8 cellular contexts compared by ENCODE assay signal in genomic region chr12:51270067-51270846, GRCh38. TPM values are rescaled to one million over a fixed set of nuclear protein-coding genes. Genes with fewer than 3 reads are reported as not detected.
DNase-seq lines count a peak whose midpoint lies in the region; ATAC-seq, FAIRE-seq and TF ChIP-seq lines count a peak whose summit lies in the region.

SMAGP (minus strand) TSS chr12:51270415; CDS start chr12:51269278, 1,137 bp downstream.

- H3K4me3 ChIP-seq in CD8-positive, alpha-beta memory T cell (ENCODE audit: low read length), result peak within 1 kb of the TSS; percentile 77
- H3K4me3 ChIP-seq in HUES6 (ENCODE audit: low read depth, low read length) (peak within 1 kb of the TSS; percentile 76), K562 (peak within 1 kb of the TSS; percentile 80), iPS-11a (ENCODE audit: low read depth, low read length) (peak within 1 kb of the TSS; percentile 65), skeletal muscle tissue (ENCODE audit: low read length in 3 of 3) (peak within 1 kb of the TSS; percentile 60 to 76 (median 71))

- POLR2A ChIA-PET in CD8-positive, alpha-beta memory T cell (lab: Charles Lee), result interaction anchor here (0.6 to 1.4 kb wide), 11 partner anchors 15 to 550 kb away, joined by 3 to 11 read pairs (median 5); partner anchors contain the start of genes DAZAP2 and POU6F1
- POLR2A ChIA-PET in T-cell (lab: Charles Lee) (interaction anchor here in 1 of 2 donors (0.6 to 1.1 kb wide), 3 partner anchors 19 to 189 kb away, joined by 3 to 6 read pairs (median 6); no protein-coding TSS in a partner anchor), K562 (lab: Yijun Ruan, JAX) (interaction anchor here (0.6 to 1.1 kb wide), 5 partner anchors 18 to 276 kb away, joined by 3 to 5 read pairs (median 3); partner anchors contain the start of gene POU6F1)

- peak within 1 kb of the TSS; percentile 90 to 97 (median 94) for H3K4me3 Mint-ChIP-seq in CD8-positive, alpha-beta memory T cell
- peak within 1 kb of the TSS; percentile 86 to 93 (median 91) for H3K4me3 Mint-ChIP-seq in T-cell

- peak; percentile 65 for ATAC-seq in GM21360 (IDR thresholded peaks at IDR 0.05; ENCODE audit: unreplicated experiment)
- ATAC-seq in T-cell (replicated peaks in 1 of 4), result peak; percentile 58 to 66 (median 61)
- ATAC-seq in K562, result peak; percentile 77

- H4K20me1 ChIP-seq in K562 (replicated peaks; ENCODE audit: control insufficient read depth, insufficient read depth, low read length), result no peaks in the 10 kb centered on the region; the same call in 1 of the 2 replicates

- TF ChIP-seq CTCF in K562 (IDR thresholded peaks at IDR 0.05 in 2 of 3, conservative IDR thresholded peaks at IDR 0.05 in 1 of 3; ENCODE audit: insufficient read depth in 2 of 3, low read depth in 1 of 3, low read length in 3 of 3), result no peak; a peak in 1 of 6 replicates

- TF ChIP-seq RAD21 in K562 (CRISPR knock-in tag; conservative IDR thresholded peaks at IDR 0.05 in 1 of 2, IDR thresholded peaks at IDR 0.05 in 1 of 2), result no peak; a peak in 1 of 4 replicates

- H3K36me3 Mint-ChIP-seq in CD8-positive, alpha-beta memory T cell, result peaks cover 0 to 5% (median 4%) of the 10 kb centered on the region in 3 donors
- peaks cover 3% of the 10 kb centered on the region for H3K36me3 Mint-ChIP-seq in T-cell

- peak; percentile 46 to 70 (median 49) for DNase-seq in CD8-positive, alpha-beta memory T cell
- peak in 30 of 34 experiments; percentile 7 to 51 (median 28) for DNase-seq in T-cell
- peak; percentile 72 to 83 (median 78) for DNase-seq in K562 (ENCODE audit: extremely low read depth in 1 of 4, low spot score in 3 of 4)
- DNase-seq in OCI-M2 (lab: John Stamatoyannopoulos, UW; ENCODE audit: unreplicated experiment), result no peak

- no peaks in the 10 kb centered on the region for H3K9me3 Mint-ChIP-seq in CD8-positive, alpha-beta memory T cell
- no peaks in the 10 kb centered on the region for H3K9me3 Mint-ChIP-seq in T-cell

- peaks cover 23% of the 10 kb centered on the region for H3K79me2 ChIP-seq in K562 (ENCODE audit: control insufficient read depth, insufficient read depth, low read length)

- H3K9me3 ChIP-seq in CD8-positive, alpha-beta memory T cell (ENCODE audit: low read length), result no peaks in the 10 kb centered on the region
- H3K9me3 ChIP-seq in HUES6 (ENCODE audit: control insufficient read depth, insufficient read depth, low read depth, low read length) (no peaks in the 10 kb centered on the region), K562 (replicated peaks; ENCODE audit: control insufficient read depth, insufficient read depth, low read depth, low read length) (no peaks in the 10 kb centered on the region), skeletal muscle tissue (ENCODE audit: control insufficient read depth in 3 of 3, low read length in 3 of 3) (no peaks in the 10 kb centered on the region)

- H2AFZ ChIP-seq in K562 (ENCODE audit: low read depth, low read length), result peak within 1 kb of the TSS; percentile 97

- H3K4me2 ChIP-seq in K562 (ENCODE audit: insufficient read depth, low read length), result peak within 1 kb of the TSS; percentile 94

- BruUV-seq in K562 (replicated peaks; lab: Mats Ljungman, UMichigan), result TSS peak; percentile 82

- intact Hi-C loops in K562 (cut with micrococcal nuclease), result no loop called here

- peak within 1 kb of the TSS; percentile 74 to 97 (median 92) for H3K27ac Mint-ChIP-seq in CD8-positive, alpha-beta memory T cell
- H3K27ac Mint-ChIP-seq in T-cell, result peak within 1 kb of the TSS; percentile 86 to 90

- in situ Hi-C loops in K562 (cut with MboI), result no loop called here

- no peaks in the 10 kb centered on the region for H3K9me1 ChIP-seq in K562 (ENCODE audit: control insufficient read depth, insufficient read depth, low read length)

- H3K9ac ChIP-seq in HUES6 (ENCODE audit: low read length) (peak within 1 kb of the TSS; percentile 68), K562 (ENCODE audit: insufficient read depth in 1 of 2, low read depth in 2 of 2, low read length in 2 of 2) (peak within 1 kb of the TSS; percentile 68 to 93), skeletal muscle tissue (ENCODE audit: low read depth in 1 of 3, low read length in 3 of 3) (peak within 1 kb of the TSS; percentile 18 to 76 (median 43))

- no peaks in the 10 kb centered on the region for H3K27me3 Mint-ChIP-seq in CD8-positive, alpha-beta memory T cell
- no peaks in the 10 kb centered on the region for H3K27me3 Mint-ChIP-seq in T-cell

- H3K36me3 ChIP-seq in CD8-positive, alpha-beta memory T cell (ENCODE audit: insufficient read depth, low read length), result no peaks in the 10 kb centered on the region
- H3K36me3 ChIP-seq in HUES6 (ENCODE audit: control insufficient read depth, insufficient read depth, low read length) (no peaks in the 10 kb centered on the region), K562 (ENCODE audit: control insufficient read depth, insufficient read depth, low read length) (peaks cover 8% of the 10 kb centered on the region; the same call in 1 of the 3 replicates), skeletal muscle tissue (ENCODE audit: control insufficient read depth in 3 of 3, insufficient read depth in 3 of 3, low read length in 3 of 3) (no peaks in the 10 kb centered on the region)

- no peaks in the 10 kb centered on the region for H3K27me3 ChIP-seq in CD8-positive, alpha-beta memory T cell (ENCODE audit: insufficient read depth, low read length, poor library complexity, severe bottlenecking)
- H3K27me3 ChIP-seq in HUES6 (ENCODE audit: control insufficient read depth, insufficient read depth, low read length) (peaks cover 18% of the 10 kb centered on the region), K562 (ENCODE audit: control insufficient read depth in 2 of 2, insufficient read depth in 2 of 2, low read length in 2 of 2) (no peaks in the 10 kb centered on the region), skeletal muscle tissue (ENCODE audit: control insufficient read depth in 3 of 3, insufficient read depth in 3 of 3, low read length in 3 of 3) (peaks cover 0 to 28% (median 14%) of the 10 kb centered on the region in 3 donors)

- peaks cover 24 to 38% (median 30%) of the 10 kb centered on the region in 3 donors for H3K4me1 Mint-ChIP-seq in CD8-positive, alpha-beta memory T cell
- peaks cover 27 to 35% (median 28%) of the 10 kb centered on the region in 3 donors for H3K4me1 Mint-ChIP-seq in T-cell

- WGBS in K562 (ENCODE audit: insufficient coverage, low coverage, missing lambda C conversion rate), result 2% methylated on average over 51 of the region's 79 CpGs

- H3K4me1 ChIP-seq in CD8-positive, alpha-beta memory T cell (ENCODE audit: insufficient read depth, low read length), result peaks cover 20% of the 10 kb centered on the region
- peaks cover 15% of the 10 kb centered on the region; the same call in 1 of the 2 replicates for H3K4me1 ChIP-seq in HUES6 (ENCODE audit: control insufficient read depth, insufficient read depth, low read length)
- H3K4me1 ChIP-seq in K562 (replicated peaks in 1 of 2; ENCODE audit: control insufficient read depth in 2 of 2, insufficient read depth in 2 of 2, low read length in 2 of 2), result peaks cover 17 to 18% of the 10 kb centered on the region in 2 experiments; a peak in 4 of 5 replicates
- H3K4me1 ChIP-seq in skeletal muscle tissue (ENCODE audit: control insufficient read depth in 3 of 3, insufficient read depth in 3 of 3, low read length in 3 of 3), result peaks cover 4 to 7% (median 6%) of the 10 kb centered on the region in 3 donors

- no peak for FAIRE-seq in K562 (lab: Jason Lieb, UNC)

- TF ChIP-seq EP300 in K562 (IDR thresholded peaks at IDR 0.05; ENCODE audit: low read length), result no peak

- H3K27ac ChIP-seq in CD8-positive, alpha-beta memory T cell (ENCODE audit: low read depth, low read length), result peak within 1 kb of the TSS; percentile 25
- H3K27ac ChIP-seq in HUES6 (ENCODE audit: low read depth, low read length), result no peak within 1 kb of the TSS
- peak within 1 kb of the TSS; percentile 74 for H3K27ac ChIP-seq in K562 (ENCODE audit: extremely low read depth, low read depth, low read length)
- no peak within 1 kb of the TSS for H3K27ac ChIP-seq in skeletal muscle tissue (ENCODE audit: low read depth, low read length)

- CTCF ChIA-PET in CD8-positive, alpha-beta memory T cell (lab: Charles Lee), result interaction anchor here (0.9 to 5.2 kb wide), 10 partner anchors 17 to 80 kb away, joined by 3 to 64 read pairs (median 4); no protein-coding TSS in a partner anchor
- CTCF ChIA-PET in T-cell (lab: Charles Lee) (interaction anchor here (0.7 to 4.2 kb wide), 6 partner anchors 26 to 1736 kb away, joined by 3 to 30 read pairs (median 4); partner anchors contain the start of gene POU6F1 (in 1 of the 2)), K562 (lab: Yijun Ruan, JAX; ENCODE audit: low intra/inter-chr PET ratio) (interaction anchor here (0.6 to 2.7 kb wide), 4 partner anchors 50 to 245 kb away, joined by 3 to 34 read pairs (median 4); no protein-coding TSS in a partner anchor)

- TF ChIP-seq POLR2A in K562 (conservative IDR thresholded peaks at IDR 0.05), result peak; percentile 56; the same call in 1 of the 2 replicates

TF ChIP-seq in K562, 482 proteins besides CTCF, POLR2A, EP300 and RAD21 (continues in another document):
- TF ChIP-seq TCF7 (IDR thresholded peaks at IDR 0.05; ENCODE audit: borderline replicate concordance) (0 out of 2 replicates have a peak, but pooled peaks have one; percentile 17), ZNF766 (CRISPR knock-in tag; conservative IDR thresholded peaks at IDR 0.05) (0 out of 2 replicates have a peak, but pooled peaks have one; percentile 57), SMAD3 (CRISPR knock-in tag; conservative IDR thresholded peaks at IDR 0.05) (no peak), POLR2B (IDR thresholded peaks at IDR 0.05; ENCODE audit: low read depth, partially characterized antibody) (no peak)

RNA-seq across cellular contexts. Expression of gene SMAGP, which starts in this region (rescaled TPM):
- under 1 TPM; 0.72 to 0.84 TPM for total RNA-seq in CD8-positive, alpha-beta memory T cell
- 28.9 TPM for polyA plus RNA-seq in CD8-positive, alpha-beta memory T cell
- total RNA-seq in T-cell (1 to 10 TPM; 3.2 to 5.3 (median 3.6) TPM), K562 (2014; rRNA removed) (23.1 and 26.4 TPM in 2 replicates), K562 (2014; rRNA removed; fragmentation: Illumina TruSeq; extraction: Trizol) (26.5 and 31.6 TPM in 2 replicates), K562 (2015; rRNA removed; fragmentation: Illumina TruSeq; extraction: Trizol) (24.9 and 25.3 TPM in 2 replicates), K562 (2021) (29.7 and 35.9 TPM in 2 replicates), skeletal muscle tissue (2.1 TPM)
- 33.1 and 42.1 TPM in 2 replicates for total RNA-seq in K562 (2011; cell fraction: chromatin; rRNA removed; ENCODE audit: low replicate concordance)
- total RNA-seq in K562 (2011; cell fraction: nucleolus; rRNA removed), result 28.7 and 34.4 TPM in 2 replicates
- total RNA-seq in K562 (2011; cell fraction: nucleoplasm; rRNA removed), result 43.1 and 65.2 TPM in 2 replicates
- polyA plus RNA-seq in K562 (2011; rRNA removed) (52.2 and 62.3 TPM in 2 replicates), K562 (2014; fragmentation: Illumina TruSeq; extraction: Trizol) (45.9 and 53.9 TPM in 2 replicates), K562 (2014; fragmentation: Nextera tagmentation; extraction: Ambion mirVana) (10 to 100 TPM; 26.0 to 29.9 TPM), K562 (2014; rRNA removed) (33.6 and 35.3 TPM in 2 replicates)
- polyA plus RNA-seq in K562 (2011; cell fraction: cytosol; rRNA removed), result 47.6 and 61.5 TPM in 2 replicates
- polyA plus RNA-seq in K562 (2011; cell fraction: nucleus; rRNA removed), result 38.6 and 59.2 TPM in 2 replicates
- 40.6 and 110 TPM in 2 replicates for polyA plus RNA-seq in K562 (2012)
- 31.6 and 53.7 TPM in 2 replicates for polyA minus RNA-seq in K562 (2011; rRNA and poly(A)+ RNA removed)
- 14.2 and 22.0 TPM in 2 replicates for polyA minus RNA-seq in K562 (2011; cell fraction: cytosol; rRNA and poly(A)+ RNA removed)
- polyA minus RNA-seq in K562 (2011; cell fraction: nucleus; rRNA and poly(A)+ RNA removed), result 10.8 and 13.6 TPM in 2 replicates

Comparison
In these comparisons a context has a peak if more than half of its experiments do, and no peak if none do; other contexts are left out.
1. H3K27ac ChIP-seq: peak in CD8-positive, alpha-beta memory T cell (single experiment) and K562 (single experiment); none in HUES6 (single experiment) and skeletal muscle tissue (single experiment).
2. Peak in every context shown above with its lines, with median percentiles within 50 percentile points of each other: H3K4me3 ChIP-seq, ATAC-seq and H3K9ac ChIP-seq.